In genomic region chr5:146878471-146879172, GRCh38 we compare ENCODE assay signal across 1 cellular context.
TF ChIP-seq lines count a peak whose summit lies in the region.

PPP2R2B (minus strand) TSS chr5:146878757.

TF ChIP-seq in H1, 55 proteins besides CTCF, POLR2A, EP300 and RAD21 (continued from another document):
- no peak for TF ChIP-seq GABPA (IDR thresholded peaks at IDR 0.05; ENCODE audit: borderline replicate concordance, insufficient read depth, low read length)
- TF ChIP-seq GTF2F1 (IDR thresholded peaks at IDR 0.05; ENCODE audit: borderline replicate concordance, low read depth, low read length): no peak
- no peak for TF ChIP-seq RNF2 (IDR thresholded peaks at IDR 0.05; ENCODE audit: borderline replicate concordance, low read depth, low read length, missing control alignments, poor library complexity, severe bottlenecking)
- no peak for TF ChIP-seq MAX (IDR thresholded peaks at IDR 0.05)
- no peak for TF ChIP-seq ATF3 (IDR thresholded peaks at IDR 0.05; ENCODE audit: insufficient read depth, low read depth, low read length)
- no peak for TF ChIP-seq ZNF274 (IDR thresholded peaks at IDR 0.05; ENCODE audit: borderline replicate concordance, extremely low read depth, low read length)
- no peak for TF ChIP-seq ATF2 (IDR thresholded peaks at IDR 0.05; ENCODE audit: low read length)
- TF ChIP-seq CHD2 (IDR thresholded peaks at IDR 0.05; ENCODE audit: low read length): no peak
- TF ChIP-seq CEBPB (IDR thresholded peaks at IDR 0.05; ENCODE audit: low read depth, low read length): no peak
- peak; percentile 60 for TF ChIP-seq CREB1 (IDR thresholded peaks at IDR 0.05)
- TF ChIP-seq TAF1 (IDR thresholded peaks at IDR 0.05; ENCODE audit: low read depth, low read length): peak; percentile 41; the same call in 1 of the 2 replicates
- no peak for TF ChIP-seq SP2 (IDR thresholded peaks at IDR 0.05; ENCODE audit: low read length)
- no peak for TF ChIP-seq NRF1 (IDR thresholded peaks at IDR 0.05; ENCODE audit: low read depth, low read length)
- TF ChIP-seq TCF12 (IDR thresholded peaks at IDR 0.05; ENCODE audit: low read depth, low read length): no peak
- no peak for TF ChIP-seq CTBP2 (IDR thresholded peaks at IDR 0.05; ENCODE audit: borderline replicate concordance, insufficient read depth, insufficient read length, low read length)
- TF ChIP-seq USF2 (IDR thresholded peaks at IDR 0.05; ENCODE audit: low read length): no peak
- TF ChIP-seq CHD7 (IDR thresholded peaks at IDR 0.05; ENCODE audit: insufficient replicate concordance, low read length): no peak
- TF ChIP-seq CHD1 (IDR thresholded peaks at IDR 0.05; ENCODE audit: low read depth, low read length): no peak
- TF ChIP-seq TBP (IDR thresholded peaks at IDR 0.05; ENCODE audit: low read depth, low read length): peak; percentile 43; the same call in 1 of the 2 replicates
- 0 out of 2 replicates have a peak, but pooled peaks have one; percentile 38 for TF ChIP-seq POLR2AphosphoS5 (IDR thresholded peaks at IDR 0.05; ENCODE audit: low read depth, low read length)
- TF ChIP-seq SP1 (IDR thresholded peaks at IDR 0.05; ENCODE audit: low read depth, low read length): no peak
- TF ChIP-seq ASH2L (IDR thresholded peaks at IDR 0.05; ENCODE audit: low read length): peak; percentile 74
- peak; percentile 68; the same call in 1 of the 2 replicates for TF ChIP-seq RBBP5 (IDR thresholded peaks at IDR 0.05; ENCODE audit: borderline replicate concordance, low read depth, low read length)
- TF ChIP-seq RFX5 (IDR thresholded peaks at IDR 0.05; ENCODE audit: borderline replicate concordance, low read depth, low read length): no peak
- TF ChIP-seq PHF8 (conservative IDR thresholded peaks at IDR 0.05; ENCODE audit: low read depth, low read length): peak; percentile 54; the same call in 1 of the 2 replicates
- TF ChIP-seq TAF7 (optimal IDR thresholded peaks at IDR 0.05; ENCODE audit: borderline replicate concordance, low read depth, low read length): no peak
- no peak; the same call in 1 of the 2 replicates for TF ChIP-seq YY1 (IDR thresholded peaks at IDR 0.05; ENCODE audit: low read depth, low read length)
- peak; percentile 23 for TF ChIP-seq SAP30 (IDR thresholded peaks at IDR 0.05; ENCODE audit: insufficient read depth, insufficient replicate concordance, low read length)
- TF ChIP-seq SIN3A (conservative IDR thresholded peaks at IDR 0.05 in 1 of 2, IDR thresholded peaks at IDR 0.05 in 1 of 2; ENCODE audit: low read depth in 1 of 2, low read length in 2 of 2): no peak
- no peak for TF ChIP-seq TEAD4 (IDR thresholded peaks at IDR 0.05; ENCODE audit: low read depth, low read length)
- TF ChIP-seq JUN (IDR thresholded peaks at IDR 0.05; ENCODE audit: low read depth, low read length): no peak
- TF ChIP-seq KDM1A (IDR thresholded peaks at IDR 0.05; ENCODE audit: borderline replicate concordance, low read length): no peak
- peak; percentile 76 for TF ChIP-seq SRF (IDR thresholded peaks at IDR 0.05; ENCODE audit: low read depth, low read length)
- TF ChIP-seq EZH2 (IDR thresholded peaks at IDR 0.05; ENCODE audit: low read depth, low read length, severe bottlenecking): no peak
- no peak for TF ChIP-seq CBX8 (IDR thresholded peaks at IDR 0.05; ENCODE audit: borderline replicate concordance, low read depth, low read length)
- TF ChIP-seq SUZ12 (IDR thresholded peaks at IDR 0.05; ENCODE audit: low read length): no peak; the same call in 1 of the 2 replicates
- peak; percentile 23; the same call in 1 of the 2 replicates for TF ChIP-seq BACH1 (IDR thresholded peaks at IDR 0.05; ENCODE audit: low read length)
- TF ChIP-seq CBX5 (IDR thresholded peaks at IDR 0.05; ENCODE audit: low read depth, low read length): no peak
- TF ChIP-seq JUND (IDR thresholded peaks at IDR 0.05; ENCODE audit: low read length): no peak
- TF ChIP-seq HDAC2 (IDR thresholded peaks at IDR 0.05; ENCODE audit: borderline replicate concordance in 1 of 2, low read depth in 2 of 2, low read length in 2 of 2): no peak
- TF ChIP-seq SP4 (IDR thresholded peaks at IDR 0.05; ENCODE audit: low read length): no peak
- TF ChIP-seq NANOG (IDR thresholded peaks at IDR 0.05; ENCODE audit: insufficient read depth, low read depth, low read length, poor library complexity, severe bottlenecking): no peak
- no peak for TF ChIP-seq MAFK (IDR thresholded peaks at IDR 0.05; ENCODE audit: low read depth, low read length)
- no peak for TF ChIP-seq FOSL1 (IDR thresholded peaks at IDR 0.05; ENCODE audit: insufficient read depth, low read depth, low read length)
